1 cellular context compared by ENCODE assay signal in the genomic region with DNA sequence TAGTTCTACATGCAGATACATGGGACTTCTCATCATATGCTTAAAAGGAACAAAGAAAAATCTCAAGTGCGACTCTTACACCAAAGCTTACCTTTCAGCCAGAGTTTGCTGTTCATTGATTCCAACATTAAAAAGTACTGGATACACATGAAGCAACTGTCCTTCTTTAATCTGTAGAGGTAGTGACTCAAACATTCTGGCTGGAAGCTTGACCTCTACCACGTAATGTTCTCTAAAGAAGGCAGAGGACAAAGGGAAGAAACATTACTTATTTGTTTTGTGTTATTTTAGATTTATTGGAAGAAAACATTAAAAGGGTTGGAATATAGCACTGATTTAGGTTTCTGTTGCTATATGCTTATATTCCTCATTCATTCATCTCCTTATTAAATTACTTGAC.
TF ChIP-seq lines count a peak whose summit lies in the region.

No MANE protein-coding gene starts in this region.

TF ChIP-seq in SK-N-SH treated with all-trans-retinoic acid at 6 μM for 48 hours, 23 proteins besides CTCF, POLR2A, EP300 and RAD21:
- TF ChIP-seq, protein P1, sequence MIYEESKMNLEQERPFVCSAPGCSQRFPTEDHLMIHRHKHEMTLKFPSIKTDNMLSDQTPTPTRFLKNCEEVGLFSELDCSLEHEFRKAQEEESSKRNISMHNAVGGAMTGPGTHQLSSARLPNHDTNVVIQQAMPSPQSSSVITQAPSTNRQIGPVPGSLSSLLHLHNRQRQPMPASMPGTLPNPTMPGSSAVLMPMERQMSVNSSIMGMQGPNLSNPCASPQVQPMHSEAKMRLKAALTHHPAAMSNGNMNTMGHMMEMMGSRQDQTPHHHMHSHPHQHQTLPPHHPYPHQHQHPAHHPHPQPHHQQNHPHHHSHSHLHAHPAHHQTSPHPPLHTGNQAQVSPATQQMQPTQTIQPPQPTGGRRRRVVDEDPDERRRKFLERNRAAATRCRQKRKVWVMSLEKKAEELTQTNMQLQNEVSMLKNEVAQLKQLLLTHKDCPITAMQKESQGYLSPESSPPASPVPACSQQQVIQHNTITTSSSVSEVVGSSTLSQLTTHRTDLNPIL (CRISPR knock-in tag; IDR thresholded peaks at IDR 0.05; ENCODE audit: low read depth): no peak
- TF ChIP-seq, protein P2, sequence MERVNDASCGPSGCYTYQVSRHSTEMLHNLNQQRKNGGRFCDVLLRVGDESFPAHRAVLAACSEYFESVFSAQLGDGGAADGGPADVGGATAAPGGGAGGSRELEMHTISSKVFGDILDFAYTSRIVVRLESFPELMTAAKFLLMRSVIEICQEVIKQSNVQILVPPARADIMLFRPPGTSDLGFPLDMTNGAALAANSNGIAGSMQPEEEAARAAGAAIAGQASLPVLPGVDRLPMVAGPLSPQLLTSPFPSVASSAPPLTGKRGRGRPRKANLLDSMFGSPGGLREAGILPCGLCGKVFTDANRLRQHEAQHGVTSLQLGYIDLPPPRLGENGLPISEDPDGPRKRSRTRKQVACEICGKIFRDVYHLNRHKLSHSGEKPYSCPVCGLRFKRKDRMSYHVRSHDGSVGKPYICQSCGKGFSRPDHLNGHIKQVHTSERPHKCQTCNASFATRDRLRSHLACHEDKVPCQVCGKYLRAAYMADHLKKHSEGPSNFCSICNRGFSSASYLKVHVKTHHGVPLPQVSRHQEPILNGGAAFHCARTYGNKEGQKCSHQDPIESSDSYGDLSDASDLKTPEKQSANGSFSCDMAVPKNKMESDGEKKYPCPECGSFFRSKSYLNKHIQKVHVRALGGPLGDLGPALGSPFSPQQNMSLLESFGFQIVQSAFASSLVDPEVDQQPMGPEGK (CRISPR knock-in tag; IDR thresholded peaks at IDR 0.05; ENCODE audit: borderline replicate concordance): no peak
- TF ChIP-seq ISL1 (CRISPR knock-in tag; IDR thresholded peaks at IDR 0.05) (no peak), ZNF70 (CRISPR knock-in tag; IDR thresholded peaks at IDR 0.05) (no peak)
- TF ChIP-seq, protein P3, sequence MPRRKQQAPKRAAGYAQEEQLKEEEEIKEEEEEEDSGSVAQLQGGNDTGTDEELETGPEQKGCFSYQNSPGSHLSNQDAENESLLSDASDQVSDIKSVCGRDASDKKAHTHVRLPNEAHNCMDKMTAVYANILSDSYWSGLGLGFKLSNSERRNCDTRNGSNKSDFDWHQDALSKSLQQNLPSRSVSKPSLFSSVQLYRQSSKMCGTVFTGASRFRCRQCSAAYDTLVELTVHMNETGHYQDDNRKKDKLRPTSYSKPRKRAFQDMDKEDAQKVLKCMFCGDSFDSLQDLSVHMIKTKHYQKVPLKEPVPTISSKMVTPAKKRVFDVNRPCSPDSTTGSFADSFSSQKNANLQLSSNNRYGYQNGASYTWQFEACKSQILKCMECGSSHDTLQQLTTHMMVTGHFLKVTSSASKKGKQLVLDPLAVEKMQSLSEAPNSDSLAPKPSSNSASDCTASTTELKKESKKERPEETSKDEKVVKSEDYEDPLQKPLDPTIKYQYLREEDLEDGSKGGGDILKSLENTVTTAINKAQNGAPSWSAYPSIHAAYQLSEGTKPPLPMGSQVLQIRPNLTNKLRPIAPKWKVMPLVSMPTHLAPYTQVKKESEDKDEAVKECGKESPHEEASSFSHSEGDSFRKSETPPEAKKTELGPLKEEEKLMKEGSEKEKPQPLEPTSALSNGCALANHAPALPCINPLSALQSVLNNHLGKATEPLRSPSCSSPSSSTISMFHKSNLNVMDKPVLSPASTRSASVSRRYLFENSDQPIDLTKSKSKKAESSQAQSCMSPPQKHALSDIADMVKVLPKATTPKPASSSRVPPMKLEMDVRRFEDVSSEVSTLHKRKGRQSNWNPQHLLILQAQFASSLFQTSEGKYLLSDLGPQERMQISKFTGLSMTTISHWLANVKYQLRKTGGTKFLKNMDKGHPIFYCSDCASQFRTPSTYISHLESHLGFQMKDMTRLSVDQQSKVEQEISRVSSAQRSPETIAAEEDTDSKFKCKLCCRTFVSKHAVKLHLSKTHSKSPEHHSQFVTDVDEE (CRISPR knock-in tag; IDR thresholded peaks at IDR 0.05): no peak
